ENCODE assay signal across 18 cellular contexts in genomic region chr19:7856679-7857663, GRCh38. TPM values are rescaled to one million over a fixed set of nuclear protein-coding genes. Genes with fewer than 3 reads are reported as not detected.
DNase-seq lines count a peak whose midpoint lies in the region; ATAC-seq and TF ChIP-seq lines count a peak whose summit lies in the region.
"Had no signal": no experiment of that assay in that cellular context is flagged by ENCODE, and none has a peak within 500 bp of the region (broad histone marks: within the 10 kb centered on the region; RNA-seq: fewer than 3 reads in every experiment).

No MANE protein-coding gene starts in this region.

- no peaks in the 10 kb centered on the region for H3K36me3 Mint-ChIP-seq in T-cell

- WGBS in sigmoid colon, 2 donors, result 88% methylated on average over 38 of the region's 38 CpGs
- WGBS in ovary, 3 donors, result 85 to 87% (median 85%) methylated on average over 37 to 38 of the region's 38 CpGs

- CTCF ChIA-PET in T-cell (lab: Charles Lee), result interaction anchor here in 1 of 2 donors (1.7 kb wide), 1 partner anchor 12 kb away, joined by 4 read pairs; no protein-coding TSS in a partner anchor

- H3K36me3 ChIP-seq in RWPE2 (ENCODE audit: low read depth), result no peaks in the 10 kb centered on the region
- H3K36me3 ChIP-seq in iPS-15b (ENCODE audit: control insufficient read depth, insufficient read depth, low read length), result no peaks in the 10 kb centered on the region
- peaks cover 0 to 31% (median 0%) of the 10 kb centered on the region in 4 donors for H3K36me3 ChIP-seq in sigmoid colon
- no peaks in the 10 kb centered on the region for H3K36me3 ChIP-seq in ovary

- no peak overlapping the region for H3K4me3 Mint-ChIP-seq in T-cell
- H3K4me3 Mint-ChIP-seq: CD14-positive monocyte, HFFc6 had no signal

- TF ChIP-seq EP300 in sigmoid colon (IDR thresholded peaks at IDR 0.05), result no peak
- TF ChIP-seq EP300 in ovary (IDR thresholded peaks at IDR 0.05), result no peak

- no peak overlapping the region for H3K9ac ChIP-seq in iPS-15b (ENCODE audit: low read depth, low read length)
- H3K9ac ChIP-seq: GM23248 had no signal

- H3K27ac ChIP-seq in RWPE2 (ENCODE audit: poor library complexity, severe bottlenecking), result no peak overlapping the region
- H3K27ac ChIP-seq in sigmoid colon, result no peak overlapping the region
- H3K27ac ChIP-seq in ovary, result no peak overlapping the region
- H3K27ac ChIP-seq: GM23248 had no signal

- TF ChIP-seq POLR2A in sigmoid colon (IDR thresholded peaks at IDR 0.05) (no peak), ovary (IDR thresholded peaks at IDR 0.05) (no peak)

- DNase-seq in NCI-H82 (lab: John Stamatoyannopoulos, UW) (peak; percentile 34), NCI-H82 treated with DMSO at 0.1 percent for 48 hours (lab: John Stamatoyannopoulos, UW; ENCODE audit: unreplicated experiment) (no peak), RWPE2 (ENCODE audit: low spot score) (peak; percentile 42), sigmoid colon (no peak), ovary (no peak), T-cell (no peak)
- DNase-seq: Caco-2, GF-D8, HFFc6, MM.1S, NCI-H187 treated with DMSO at 0.1 percent for 48 hours, NCI-H345, NCI-H774, SIG-M5 had no signal

- TF ChIP-seq CTCF in RWPE2 (IDR thresholded peaks at IDR 0.05; ENCODE audit: poor library complexity, severe bottlenecking) (no peak), sigmoid colon (IDR thresholded peaks at IDR 0.05) (no peak), ovary (IDR thresholded peaks at IDR 0.05) (no peak)

- H3K4me1 ChIP-seq in RWPE2 (ENCODE audit: insufficient read depth, poor library complexity, severe bottlenecking) (no peaks in the 10 kb centered on the region), iPS-15b (ENCODE audit: control insufficient read depth, insufficient read depth, low read length) (peaks cover 9% of the 10 kb centered on the region), sigmoid colon (peaks cover 0 to 17% (median 15%) of the 10 kb centered on the region in 4 donors), ovary (ENCODE audit: insufficient read depth) (peaks cover 9% of the 10 kb centered on the region)

- no peaks in the 10 kb centered on the region for H3K9me3 ChIP-seq in RWPE2 (ENCODE audit: severe bottlenecking)
- no peaks in the 10 kb centered on the region for H3K9me3 ChIP-seq in iPS-15b (ENCODE audit: control insufficient read depth, insufficient read depth, low read length)
- H3K9me3 ChIP-seq in sigmoid colon, result no peaks in the 10 kb centered on the region
- no peaks in the 10 kb centered on the region for H3K9me3 ChIP-seq in ovary
- H3K9me3 ChIP-seq: Caco-2 had no signal

- H3K27me3 ChIP-seq in RWPE2 (ENCODE audit: insufficient read depth, poor library complexity, severe bottlenecking) (no peaks in the 10 kb centered on the region), iPS-15b (ENCODE audit: control insufficient read depth, insufficient read depth, low read length) (peaks cover 13% of the 10 kb centered on the region), sigmoid colon (peaks cover 8 to 84% (median 54%) of the 10 kb centered on the region in 3 donors), ovary (no peaks in the 10 kb centered on the region)

- no peak for ATAC-seq in RWPE2 (ENCODE audit: low read depth)
- no peak for ATAC-seq in GM21390 (IDR thresholded peaks at IDR 0.05; ENCODE audit: unreplicated experiment)
- no peak for ATAC-seq in T-cell (replicated peaks in 1 of 4)

- no peak overlapping the region for H3K27ac Mint-ChIP-seq in T-cell
- H3K27ac Mint-ChIP-seq: HFFc6 had no signal

- H3K27me3 Mint-ChIP-seq in T-cell, result peaks cover 0 to 13% of the 10 kb centered on the region in 2 donors

- H3K4me1 Mint-ChIP-seq in T-cell, result peaks cover 6 to 16% (median 9%) of the 10 kb centered on the region in 3 donors

- H3K4me3 ChIP-seq in RWPE2 (ENCODE audit: severe bottlenecking), result no peak overlapping the region
- peak overlapping the region; percentile 49 for H3K4me3 ChIP-seq in iPS-15b (ENCODE audit: low read depth, low read length)
- H3K4me3 ChIP-seq in sigmoid colon, result no peak overlapping the region
- no peak overlapping the region for H3K4me3 ChIP-seq in ovary
- H3K4me3 ChIP-seq: GM23248 had no signal

- intact Hi-C loops in sigmoid colon (cut with DNase I) (loop anchor here (10.0 kb wide), 1 partner anchor 148 kb away; the partner anchor contains the start of gene ELAVL1), ovary (cut with DNase I) (no loop called here)

- POLR2A ChIA-PET in T-cell (lab: Charles Lee), result no interaction called here

- H3K9me3 Mint-ChIP-seq in T-cell, result no peaks in the 10 kb centered on the region
- H3K9me3 Mint-ChIP-seq: HFFc6 had no signal

RNA-seq across cellular contexts. Expression of gene PRR36, which starts 17.2 kb away (rescaled TPM):
- total RNA-seq in sigmoid colon (not detected), ovary (1 to 10 TPM in 3 of 7 donors, under 1 TPM in 4; 0.45 to 2.2 (median 0.95) TPM), T-cell (under 1 TPM; 0.28 to 0.85 (median 0.36) TPM)
- polyA plus RNA-seq in sigmoid colon (under 1 TPM in 2 of 3 donors, not detected in 1; under 0.01 to 0.23 TPM), ovary (under 1 TPM; 0.05 to 0.27 TPM)
- total RNA-seq: GM23248 had no signal
- polyA plus RNA-seq: CD14-positive monocyte, GM23248 had no signal

RNA-seq across cellular contexts. Expression of gene EVI5L, which starts 27.0 kb away (rescaled TPM):
- total RNA-seq in sigmoid colon (10 to 100 TPM in 3 of 4 donors, 1 to 10 TPM in 1; 8.4 to 18.6 (median 12.5) TPM), ovary (10 to 100 TPM in 5 of 7 donors, 1 to 10 TPM in 2; 5.1 to 15.9 (median 13.1) TPM), T-cell (10 to 100 TPM in 4 of 5 donors, 1 to 10 TPM in 1; 9.6 to 15.1 (median 13.7) TPM)
- polyA plus RNA-seq in sigmoid colon (10 to 100 TPM in 1 of 3 donors, 1 to 10 TPM in 2; 5.3 to 11.4 (median 6.0) TPM), ovary (10 to 100 TPM in 1 of 2 donors, 1 to 10 TPM in 1; 7.2 to 10.9 TPM)

RNA-seq across cellular contexts. Expression of gene LRRC8E, which starts 31.3 kb away (rescaled TPM):
- not detected for total RNA-seq in sigmoid colon
- 1 to 10 TPM in 2 of 3 donors, under 1 TPM in 1; 0.23 to 1.2 (median 1.2) TPM for polyA plus RNA-seq in sigmoid colon
- total RNA-seq in ovary, result 1 to 10 TPM in 1 of 7 donors, under 1 TPM in 4, not detected in 2; 0.10 to 2.1 (median 0.72) TPM
- polyA plus RNA-seq in ovary, result under 1 TPM; 0.13 to 0.97 TPM
- total RNA-seq in T-cell, result under 1 TPM in 1 of 5 donors, not detected in 4; 0.06 TPM
- polyA plus RNA-seq: CD14-positive monocyte had no signal

RNA-seq across cellular contexts. Expression of gene MAP2K7, which starts 46.7 kb away (rescaled TPM):
- total RNA-seq in sigmoid colon (10 to 100 TPM; 12.5 to 20.2 (median 17.4) TPM), ovary (10 to 100 TPM in 5 of 7 donors, 1 to 10 TPM in 2; 9.2 to 35.5 (median 26.3) TPM), T-cell (10 to 100 TPM; 68.1 to 93.1 (median 73.5) TPM)
- polyA plus RNA-seq in sigmoid colon (10 to 100 TPM; 15.6 to 27.8 (median 15.7) TPM), ovary (10 to 100 TPM in 1 of 2 donors, 1 to 10 TPM in 1; 6.3 to 32.2 TPM)

RNA-seq across cellular contexts. Expression of gene TGFBR3L, which starts 57.7 kb away (rescaled TPM):
- total RNA-seq in sigmoid colon (1 to 10 TPM in 1 of 4 donors, not detected in 3; 1.8 TPM), ovary (1 to 10 TPM in 2 of 7 donors, not detected in 5; 1.0 to 6.9 TPM), T-cell (1 to 10 TPM in 3 of 5 donors, under 1 TPM in 2; 0.76 to 4.5 (median 1.3) TPM)
- polyA plus RNA-seq in sigmoid colon (not detected), ovary (under 1 TPM in 1 of 2 donors, not detected in 1; 0.18 TPM)
- polyA plus RNA-seq: CD14-positive monocyte had no signal

Comparison
In these comparisons a context has a peak if more than half of its experiments do, and no peak if none do; other contexts are left out.
1. DNase-seq: peak in NCI-H82 (single experiment) and RWPE2 (single experiment); none in NCI-H82 treated with DMSO at 0.1 percent for 48 hours (single experiment), sigmoid colon (single experiment), ovary (0 of 5) and T-cell (0 of 34).